Comparison of ENCODE assay signal across 16 cellular contexts in genomic region chrX:110734894-110735541, GRCh38.
DNase-seq lines count a peak whose midpoint lies in the region; ATAC-seq lines count a peak whose summit lies in the region.
"Had no signal": no experiment of that assay in that cellular context is flagged by ENCODE, and none has a peak within 500 bp of the region (broad histone marks: within the 10 kb centered on the region; RNA-seq: fewer than 3 reads in every experiment).

No MANE protein-coding gene starts in this region.

- H3K36me3 ChIP-seq in mesenchymal stem cell (ENCODE audit: control insufficient read depth in 1 of 2, insufficient read depth in 2 of 2, low read depth in 1 of 2, low read length in 2 of 2) = no peaks in the 10 kb centered on the region

- peaks cover 2% of the 10 kb centered on the region for H3K4me1 ChIP-seq in mesenchymal stem cell (ENCODE audit: control insufficient read depth, insufficient read depth, low read depth, low read length)

- H3K4me2 ChIP-seq in mesenchymal stem cell (ENCODE audit: low read length, poor library complexity, severe bottlenecking) = no peak overlapping the region

- no peaks in the 10 kb centered on the region for H3K79me1 ChIP-seq in mesenchymal stem cell (replicated peaks; ENCODE audit: low read length, poor library complexity, severe bottlenecking)

- no peak overlapping the region for H2AK5ac ChIP-seq in mesenchymal stem cell (ENCODE audit: low read length, severe bottlenecking)

- H3K14ac ChIP-seq in mesenchymal stem cell (ENCODE audit: low read length in 2 of 2) = no peak overlapping the region

- intact Hi-C loops in left colon (cut with DNase I, micrococcal nuclease) = no loop called here

- H3K9me3 ChIP-seq in mesenchymal stem cell (ENCODE audit: control insufficient read depth, low read length) = no peaks in the 10 kb centered on the region

- H4K8ac ChIP-seq in mesenchymal stem cell (ENCODE audit: low read length) = no peak overlapping the region

- H2BK5ac ChIP-seq in mesenchymal stem cell (ENCODE audit: low read depth, low read length, poor library complexity, severe bottlenecking) = no peak overlapping the region

- no peak overlapping the region for H2AFZ ChIP-seq in mesenchymal stem cell (ENCODE audit: low read depth, low read length)

- H3K18ac ChIP-seq in mesenchymal stem cell (ENCODE audit: low read depth in 1 of 2, low read length in 2 of 2) = no peak overlapping the region

- WGBS in mesenchymal stem cell = 63% methylated on average over 2 of the region's 3 CpGs

- H3K27ac ChIP-seq in mesenchymal stem cell (ENCODE audit: low read length, poor library complexity, severe bottlenecking) = no peak overlapping the region

- no peak overlapping the region for H4K91ac ChIP-seq in mesenchymal stem cell (ENCODE audit: low read length)

- no peak overlapping the region for H3K4me3 ChIP-seq in mesenchymal stem cell (ENCODE audit: insufficient read depth in 1 of 2, low read depth in 1 of 2, low read length in 2 of 2)

- no peak overlapping the region for H2BK15ac ChIP-seq in mesenchymal stem cell (ENCODE audit: low read depth, poor library complexity, severe bottlenecking)

- H3K23ac ChIP-seq in mesenchymal stem cell (ENCODE audit: low read length in 2 of 2) = no peak overlapping the region

- no peak overlapping the region for H3K4ac ChIP-seq in mesenchymal stem cell (ENCODE audit: low read depth in 1 of 2, low read length in 2 of 2)

- H2BK120ac ChIP-seq in mesenchymal stem cell (ENCODE audit: low read depth, low read length) = no peak overlapping the region

- ATAC-seq in left colon = no peak
- ATAC-seq: activated naive CD4-positive, alpha-beta T cell treated with anti-CD3 and anti-CD28 coated beads, Interleukin-2, amount 50 U/mL, for 72 hours; stimulated activated naive CD8-positive, alpha-beta T cell treated with anti-CD3 and anti-CD28 coated beads, Interleukin-15, Interleukin-2, amounts not matched to agents 100 U/mL and 50 U/mL, for 24 hours had no signal

- no peak overlapping the region for H3K9ac ChIP-seq in mesenchymal stem cell (ENCODE audit: low read length)

- peaks cover 0 to 25% of the 10 kb centered on the region in 2 experiments for H3K27me3 ChIP-seq in mesenchymal stem cell (ENCODE audit: control insufficient read depth in 1 of 2, insufficient read depth in 1 of 2, low read length in 2 of 2)

- no peak overlapping the region for H2BK12ac ChIP-seq in mesenchymal stem cell (ENCODE audit: low read length in 2 of 2)

- DNase-seq in AG20443 (ENCODE audit: low spot score) (peak; percentile 67), NCI-H226 (peak; percentile 74), epidermal melanocyte (ENCODE audit: insufficient read length, low spot score) (peak; percentile 18), mesenchymal stem cell (peak; percentile 72), NCI-H524 treated with DMSO at 0.1 percent for 48 hours (lab: John Stamatoyannopoulos, UW) (no peak), left colon (no peak), SIG-M5 (lab: John Stamatoyannopoulos, UW) (no peak)
- DNase-seq in activated CD4-positive, CD25-positive, alpha-beta regulatory T cell (lab: John Stamatoyannopoulos, UW) = no peak
- DNase-seq: activated CD8-positive, alpha-beta memory T cell treated with anti-CD3 and anti-CD28 coated beads for 24 hours; CD4-positive, CD25-positive, alpha-beta regulatory T cell; midbrain; posterior cingulate gyrus; stimulated activated CD4-positive, alpha-beta T cell treated with anti-CD3 and anti-CD28 coated beads, Interleukin-2, amount 100 ng/mL, for 48 hours; stimulated activated naive CD8-positive, alpha-beta T cell treated with anti-CD3 and anti-CD28 coated beads, Interleukin-15, Interleukin-2, amounts not matched to agents 100 U/mL and 50 U/mL, for 24 hours; T-helper 9 cell had no signal

Comparison
In these comparisons a context has a peak if more than half of its experiments do, and no peak if none do; other contexts are left out.
1. DNase-seq: peak in AG20443 (single experiment), NCI-H226 (single experiment), epidermal melanocyte (single experiment) and mesenchymal stem cell (single experiment); none in NCI-H524 treated with DMSO at 0.1 percent for 48 hours (single experiment), left colon (0 of 2), SIG-M5 (single experiment) and activated CD4-positive, CD25-positive, alpha-beta regulatory T cell (0 of 4).